ENCODE assay signal across 8 cellular contexts in the genomic region with DNA sequence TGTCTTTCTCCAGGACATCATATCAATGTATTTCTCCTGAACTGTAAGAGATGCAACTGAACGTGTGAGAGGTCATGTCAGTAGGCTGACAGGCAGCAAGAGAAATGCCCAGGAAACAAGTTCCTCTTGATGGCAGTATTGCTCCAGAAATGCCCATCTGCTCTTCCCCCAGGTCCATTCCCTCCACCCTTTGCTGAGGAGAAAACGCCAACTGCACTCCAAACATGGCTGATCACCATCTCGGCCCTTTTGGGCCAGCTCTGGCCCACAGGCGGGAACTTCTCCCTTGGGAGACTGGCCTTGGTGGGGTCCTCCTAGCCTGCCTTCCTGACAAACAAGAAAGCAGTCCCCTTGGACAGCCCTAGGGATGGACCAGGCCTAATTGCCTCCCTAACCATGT.
A peak's percentile ranks its signal among the peaks of the same experiment; 100 is the strongest.
DNase-seq lines count a peak whose midpoint lies in the region; ATAC-seq and TF ChIP-seq lines count a peak whose summit lies in the region.

No MANE protein-coding gene starts in this region.

- DNase-seq in M059J (ENCODE audit: low read depth) (peak; percentile 56), ascending aorta (ENCODE audit: low spot score in 2 of 2) (peak in 1 of 2 donors; percentile 65), ovary (peak in 3 of 5 donors; percentile 28 to 32 (median 29))
- DNase-seq in natural killer cell treated with Interleukin-12 subunit alpha and Interleukin-12 subunit beta and Interleukin-15 and Interleukin-18, amount 100 ng/mL, for 72 hours (ENCODE audit: low spot score): no peak
- no peak for DNase-seq in stimulated activated CD4-positive, alpha-beta T cell treated with anti-CD3 and anti-CD28 coated beads, Interleukin-15, amount 100 ng/mL, for 24 hours

- no peaks in the 10 kb centered on the region for H3K9me3 Mint-ChIP-seq in natural killer cell treated with Interleukin-12 subunit alpha and Interleukin-12 subunit beta and Interleukin-15 and Interleukin-18, amount 100 ng/mL, for 72 hours

- TF ChIP-seq EP300 in ovary (IDR thresholded peaks at IDR 0.05): no peak

- 41 to 49% (median 47%) methylated on average over 4 of the region's 4 CpGs for WGBS in ovary, 3 donors

- intact Hi-C loops in ascending aorta (cut with DNase I) (no loop called here), ovary (cut with DNase I) (no loop called here)

- TF ChIP-seq POLR2A in ovary (IDR thresholded peaks at IDR 0.05): no peak

- peaks cover 0 to 2% of the 10 kb centered on the region in 2 donors for H3K4me1 ChIP-seq in ascending aorta
- H3K4me1 ChIP-seq in ovary (ENCODE audit: insufficient read depth): no peaks in the 10 kb centered on the region

- peak; percentile 33 for ATAC-seq in GM18858 (IDR thresholded peaks at IDR 0.05; ENCODE audit: unreplicated experiment)
- ATAC-seq in natural killer cell treated with Interleukin-12 subunit alpha and Interleukin-12 subunit beta and Interleukin-15 and Interleukin-18, amount 100 ng/mL, for 72 hours: no peak
- ATAC-seq in GM19467 (IDR thresholded peaks at IDR 0.05; ENCODE audit: unreplicated experiment): no peak
- no peak for ATAC-seq in GM21576 (IDR thresholded peaks at IDR 0.05; ENCODE audit: unreplicated experiment)

- H3K36me3 ChIP-seq in ascending aorta (no peaks in the 10 kb centered on the region), ovary (no peaks in the 10 kb centered on the region)

- no peaks in the 10 kb centered on the region for H3K4me1 Mint-ChIP-seq in natural killer cell treated with Interleukin-12 subunit alpha and Interleukin-12 subunit beta and Interleukin-15 and Interleukin-18, amount 100 ng/mL, for 72 hours (ENCODE audit: low read depth in 2 of 2)

- no peak overlapping the region for H3K4me3 ChIP-seq in ascending aorta
- no peak overlapping the region for H3K4me3 ChIP-seq in ovary

- peaks cover 0 to 2% of the 10 kb centered on the region in 2 donors for H3K27me3 Mint-ChIP-seq in natural killer cell treated with Interleukin-12 subunit alpha and Interleukin-12 subunit beta and Interleukin-15 and Interleukin-18, amount 100 ng/mL, for 72 hours

- no peak overlapping the region for H3K27ac Mint-ChIP-seq in natural killer cell treated with Interleukin-12 subunit alpha and Interleukin-12 subunit beta and Interleukin-15 and Interleukin-18, amount 100 ng/mL, for 72 hours

- H3K9me3 ChIP-seq in ascending aorta (peaks cover 6 to 20% of the 10 kb centered on the region in 2 donors), ovary (peaks cover 0 to 6% of the 10 kb centered on the region in 2 donors)

- H3K27ac ChIP-seq in ascending aorta (no peak overlapping the region), ovary (no peak overlapping the region)

- H3K27me3 ChIP-seq in ascending aorta (no peaks in the 10 kb centered on the region), ovary (no peaks in the 10 kb centered on the region)

- H3K4me3 Mint-ChIP-seq in natural killer cell treated with Interleukin-12 subunit alpha and Interleukin-12 subunit beta and Interleukin-15 and Interleukin-18, amount 100 ng/mL, for 72 hours: no peak overlapping the region

- H3K36me3 Mint-ChIP-seq in natural killer cell treated with Interleukin-12 subunit alpha and Interleukin-12 subunit beta and Interleukin-15 and Interleukin-18, amount 100 ng/mL, for 72 hours: no peaks in the 10 kb centered on the region

- TF ChIP-seq CTCF in ascending aorta (IDR thresholded peaks at IDR 0.05) (peak in 2 of 3 experiments; percentile 17 to 49), ovary (IDR thresholded peaks at IDR 0.05) (no peak)

Comparison
In these comparisons a context has a peak if more than half of its experiments do, and no peak if none do; other contexts are left out.
1. DNase-seq: peak in M059J (single experiment) and ovary (3 of 5); none in natural killer cell treated with Interleukin-12 subunit alpha and Interleukin-12 subunit beta and Interleukin-15 and Interleukin-18, amount 100 ng/mL, for 72 hours (single experiment) and stimulated activated CD4-positive, alpha-beta T cell treated with anti-CD3 and anti-CD28 coated beads, Interleukin-15, amount 100 ng/mL, for 24 hours (single experiment).
2. CTCF ChIP-seq: peak in ascending aorta (2 of 3); none in ovary (0 of 3).